42 cellular contexts compared by ENCODE assay signal in genomic region chr2:88139203-88139702, GRCh38. TPM values are rescaled to one million over a fixed set of nuclear protein-coding genes. Genes with fewer than 3 reads are reported as not detected.
"Had no signal": no experiment of that assay in that cellular context is flagged by ENCODE, and none has a peak within 500 bp of the region (broad histone marks: within the 10 kb centered on the region; RNA-seq: fewer than 3 reads in every experiment).

No MANE protein-coding gene starts in this region.

- FAIRE-seq: endothelial cell of umbilical vein, TTC549 had no signal

- H3K4me3 ChIP-seq: adrenal gland, cardiac muscle cell, coronary artery, gastroesophageal sphincter, left ventricle myocardium inferior, skin epidermis, upper lobe of left lung, vagina had no signal

- H3K27ac ChIP-seq: adrenal gland, cardiac muscle cell, coronary artery, gastroesophageal sphincter, left ventricle myocardium inferior, neutrophil, skin epidermis, upper lobe of left lung, vagina, VCaP had no signal

- ATAC-seq: activated CD4-positive, CD25-positive, alpha-beta regulatory T cell treated with anti-CD3 and anti-CD28 coated beads, Interleukin-2, amount 50 U/mL, for 24 hours; gastroesophageal sphincter; sciatic nerve; stimulated activated memory B cell treated with anti-CD40 and anti-IgM and Interleukin-4, amounts not matched to agents 10 μg/mL and 1 μg/mL and 100 μg/mL, for 72 hours; stimulated activated naive CD8-positive, alpha-beta T cell treated with anti-CD3 and anti-CD28 coated beads, Interleukin-15, amount 100 ng/mL, for 72 hours had no signal

- DNase-seq: activated CD4-positive, alpha-beta memory T cell treated with anti-CD3 and anti-CD28 coated beads for 36 hours; activated CD4-positive, alpha-beta T cell treated with anti-CD3 and anti-CD28 coated beads for 48 hours; activated CD8-positive, alpha-beta memory T cell treated with anti-CD3 and anti-CD28 coated beads, Interleukin-2, amount 50 U/mL, for 4 hours; activated effector memory CD4-positive, alpha-beta T cell treated with anti-CD3 and anti-CD28 coated beads, Interleukin-2, amount 50 U/mL, for 16 hours; activated naive CD4-positive, alpha-beta T cell treated with anti-CD3 and anti-CD28 coated beads for 36 hours; activated naive CD8-positive, alpha-beta T cell treated with anti-CD3 and anti-CD28 coated beads for 36 hours; activated T-cell treated with anti-CD3 and anti-CD28 coated beads, Interleukin-2, amount 50 U/mL, for 1 hour; adrenal gland; aorta; cerebellar nuclear complex; head of caudate nucleus; hypothalamus; left ventricle myocardium inferior; naive B cell; nephron progenitor cell; stimulated activated CD4-positive, alpha-beta T cell treated with anti-CD3 and anti-CD28 coated beads, Interleukin-4, amount 100 ng/mL, for 4 hours; stimulated activated CD8-positive, alpha-beta memory T cell treated with anti-CD3 and anti-CD28 coated beads, Interleukin-4, amount 100 ng/mL, for 48 hours; stimulated activated naive CD8-positive, alpha-beta T cell treated with anti-CD3 and anti-CD28 coated beads, Interleukin-15, amount 100 ng/mL, for 72 hours; substantia nigra; T-helper 9 cell; upper lobe of left lung had no signal

- H3K27me3 ChIP-seq: adrenal gland, cardiac muscle cell, gastroesophageal sphincter, upper lobe of left lung, vagina had no signal

- H3K4me1 ChIP-seq: adrenal gland, gastroesophageal sphincter, left ventricle myocardium inferior, upper lobe of left lung, vagina had no signal

- H3K9me3 ChIP-seq: adrenal gland, neutrophil, vagina had no signal

- H3K36me3 ChIP-seq: adrenal gland, cardiac muscle cell, gastroesophageal sphincter, left ventricle myocardium inferior, neutrophil, upper lobe of left lung, vagina had no signal

RNA-seq across cellular contexts. Expression of gene FABP1, which starts 11.4 kb away (rescaled TPM):
- total RNA-seq: activated CD4-positive, alpha-beta memory T cell treated with anti-CD3 and anti-CD28 coated beads for 36 hours; activated CD8-positive, alpha-beta memory T cell treated with anti-CD3 and anti-CD28 coated beads for 36 hours; activated naive CD4-positive, alpha-beta T cell treated with anti-CD3 and anti-CD28 coated beads for 36 hours; activated naive CD8-positive, alpha-beta T cell treated with anti-CD3 and anti-CD28 coated beads for 36 hours; activated T-helper 1 cell treated with anti-CD3 and anti-CD28 coated beads, Interleukin-12 subunit alpha, Interleukin-12 subunit beta, Interleukin-2, Interleukin-4 antibody, amounts not matched to agents 30 ng/mL and 10 ng/mL and 1 ng/mL, durations not matched to agents 14 hours and 24 hours and 36 hours; aorta; cardiac muscle cell; endothelial cell of umbilical vein; fibroblast of lung; fibroblast of villous mesenchyme; gastroesophageal sphincter; kidney epithelial cell; left ventricle myocardium inferior; lung microvascular endothelial cell; osteocyte; posterior vena cava; sciatic nerve; T-helper 1 cell treated with Interleukin-12 subunit alpha and Interleukin-12 subunit beta and Interleukin-4 antibody, amounts not matched to agents 30 ng/mL and 1 ng/mL, for 36 hours; vagina had no signal

RNA-seq across cellular contexts. Expression of gene THNSL2, which starts 30.9 kb away (rescaled TPM):
- total RNA-seq: lung microvascular endothelial cell had no signal
